In genomic region chrX:103629295-103630170, GRCh38 we compare ENCODE assay signal across 8 cellular contexts. TPM values are rescaled to one million over a fixed set of nuclear protein-coding genes. Genes with fewer than 3 reads are reported as not detected.
DNase-seq lines count a peak whose midpoint lies in the region; ATAC-seq and TF ChIP-seq lines count a peak whose summit lies in the region.

No MANE protein-coding gene starts in this region.

- CTCF ChIA-PET in RWPE1 (lab: Yijun Ruan, JAX), result interaction anchor here (0.5 to 1.1 kb wide), 5 partner anchors 13 to 1542 kb away, joined by 3 read pairs; no protein-coding TSS in a partner anchor

- H3K36me3 ChIP-seq in BLaER1 (no peaks in the 10 kb centered on the region), psoas muscle (ENCODE audit: insufficient read depth in 1 of 2, low read depth in 1 of 2) (peaks cover 0 to 6% of the 10 kb centered on the region in 2 donors)

- H3K27ac ChIP-seq in BLaER1, result peak overlapping the region; percentile 49
- peak overlapping the region; percentile 92 for H3K27ac ChIP-seq in RWPE1
- peak overlapping the region; percentile 87 for H3K27ac ChIP-seq in psoas muscle

- H3K4me3 Mint-ChIP-seq in IgD-negative memory B cell, result peak overlapping the region; percentile 78 to 96 (median 92)

- H3K4me1 ChIP-seq in BLaER1, result no peaks in the 10 kb centered on the region; the same call in 1 of the 2 replicates
- H3K4me1 ChIP-seq in psoas muscle, result peaks cover 9% of the 10 kb centered on the region

- peak overlapping the region; percentile 54 to 92 (median 71) for H3K27ac Mint-ChIP-seq in IgD-negative memory B cell

- peak overlapping the region; percentile 59 for H3K4me2 ChIP-seq in BLaER1

- peaks cover 1% of the 10 kb centered on the region for H3K27me3 Mint-ChIP-seq in IgD-negative memory B cell

- POLR2A ChIA-PET in RWPE1 (lab: Yijun Ruan, JAX; ENCODE audit: low non-redundant PET), result no interaction called here

- ATAC-seq in GM19372 (IDR thresholded peaks at IDR 0.05; ENCODE audit: low read depth, unreplicated experiment), result peak; percentile 39
- peak; percentile 79 to 89 (median 82) for ATAC-seq in psoas muscle

- no peak for DNase-seq in RWPE1 (ENCODE audit: low spot score)
- peak; percentile 79 for DNase-seq in astrocyte of the spinal cord (ENCODE audit: low read depth, low spot score)
- DNase-seq in hypothalamus (lab: John Stamatoyannopoulos, UW), result peak in 50 of 51 donors; percentile 1 to 84 (median 56)
- DNase-seq in psoas muscle, result peak; percentile 65 to 71
- no peak for DNase-seq in epidermal melanocyte (ENCODE audit: insufficient read length, low spot score)

- H3K4me3 ChIP-seq in BLaER1 (peak overlapping the region; percentile 74), astrocyte of the spinal cord (ENCODE audit: low read depth, low read length) (peak overlapping the region; percentile 56), psoas muscle (peak overlapping the region; percentile 78)

- TF ChIP-seq CTCF in RWPE1 (conservative IDR thresholded peaks at IDR 0.05; ENCODE audit: low read depth) (peak; percentile 56; the same call in 1 of the 2 replicates), astrocyte of the spinal cord (IDR thresholded peaks at IDR 0.05; ENCODE audit: low read depth, low read length) (peak; percentile 65), psoas muscle (IDR thresholded peaks at IDR 0.05) (peak; percentile 20)

- no peaks in the 10 kb centered on the region for H4K20me1 ChIP-seq in BLaER1

- no peaks in the 10 kb centered on the region for H3K36me3 Mint-ChIP-seq in IgD-negative memory B cell

- H3K9me3 ChIP-seq in BLaER1, result no peaks in the 10 kb centered on the region
- H3K9me3 ChIP-seq in psoas muscle, result no peaks in the 10 kb centered on the region

- in situ Hi-C loops in astrocyte of the spinal cord (cut with HindIII; ENCODE audit: low sequenced_read_pairs), result no loop called here

- H3K4me1 Mint-ChIP-seq in IgD-negative memory B cell, result peaks cover 8 to 9% (median 9%) of the 10 kb centered on the region in 3 donors

- H3K9me3 Mint-ChIP-seq in IgD-negative memory B cell, result peaks cover 0 to 4% (median 0%) of the 10 kb centered on the region in 3 donors

- WGBS in psoas muscle, 3 donors, result 1 to 23% (median 1%) methylated on average over 39 to 50 of the region's 50 CpGs

- H3K9ac ChIP-seq in BLaER1, result peak overlapping the region; percentile 73

- H3K27me3 ChIP-seq in BLaER1 (no peaks in the 10 kb centered on the region), psoas muscle (ENCODE audit: insufficient read depth in 3 of 3, low read length in 2 of 3) (peaks cover 0 to 10% (median 0%) of the 10 kb centered on the region in 3 donors)

- intact Hi-C loops in psoas muscle (cut with DNase I), result loop anchor here (5.0 to 10.0 kb wide), 3 partner anchors 55 to 95 kb away; partner anchors contain the start of gene MORF4L2 (in 2 of the 2)

RNA-seq across cellular contexts. Expression of gene TCEAL1, which starts 0.8 kb away (rescaled TPM):
- polyA plus RNA-seq in IgD-negative memory B cell, result 22.3 TPM
- total RNA-seq in psoas muscle, result 10 to 100 TPM; 25.9 to 54.8 (median 30.4) TPM
- 10 to 100 TPM; 18.7 to 42.1 (median 32.8) TPM for polyA plus RNA-seq in psoas muscle

RNA-seq across cellular contexts. Expression of gene TCEAL3, which starts 21.8 kb away (rescaled TPM):
- polyA plus RNA-seq in IgD-negative memory B cell, result 8.7 TPM
- 10 to 100 TPM in 1 of 4 donors, 1 to 10 TPM in 3; 6.6 to 10.0 (median 7.6) TPM for total RNA-seq in psoas muscle
- 10 to 100 TPM in 1 of 3 donors, 1 to 10 TPM in 2; 6.7 to 13.2 (median 6.8) TPM for polyA plus RNA-seq in psoas muscle

RNA-seq across cellular contexts. Expression of gene TCEAL4, which starts 44.2 kb away (rescaled TPM):
- polyA plus RNA-seq in IgD-negative memory B cell, result 26.0 TPM
- total RNA-seq in psoas muscle, result 10 to 100 TPM; 32.1 to 50.0 (median 36.3) TPM
- 10 to 100 TPM; 28.6 to 66.6 (median 54.9) TPM for polyA plus RNA-seq in psoas muscle

RNA-seq across cellular contexts. Expression of gene MORF4L2, which starts 57.0 kb away (rescaled TPM):
- polyA plus RNA-seq in IgD-negative memory B cell, result 60.3 TPM
- total RNA-seq in psoas muscle, result 100 to 1,000 TPM; 182 to 273 (median 218) TPM
- polyA plus RNA-seq in psoas muscle, result 100 to 1,000 TPM; 342 to 524 (median 422) TPM

Comparison
In these comparisons a context has a peak if more than half of its experiments do, and no peak if none do; other contexts are left out.
1. DNase-seq: peak in astrocyte of the spinal cord (single experiment), hypothalamus (50 of 51) and psoas muscle (2 of 2); none in RWPE1 (single experiment) and epidermal melanocyte (single experiment).
2. Peak in every context shown above with its lines, with median percentiles within 50 percentile points of each other: H3K27ac ChIP-seq, H3K4me3 ChIP-seq and CTCF ChIP-seq.